ENCODE assay signal across 16 cellular contexts in genomic region chr4:76764251-76764650, GRCh38.
DNase-seq lines count a peak whose midpoint lies in the region; ATAC-seq and TF ChIP-seq lines count a peak whose summit lies in the region.
"Had no signal": no experiment of that assay in that cellular context is flagged by ENCODE, and none has a peak within 500 bp of the region (broad histone marks: within the 10 kb centered on the region; RNA-seq: fewer than 3 reads in every experiment).

No MANE protein-coding gene starts in this region.

- ATAC-seq in foreskin keratinocyte = no peak
- ATAC-seq in sciatic nerve = peak; percentile 74
- no peak for ATAC-seq in HG03571 (IDR thresholded peaks at IDR 0.05; ENCODE audit: unreplicated experiment)
- ATAC-seq: activated CD8-positive, alpha-beta T cell treated with anti-CD3 and anti-CD28 coated beads for 36 hours; Panc1; right cardiac atrium had no signal

- intact Hi-C loops in sciatic nerve (cut with DNase I) = no loop called here

- no peaks in the 10 kb centered on the region for H3K9me3 ChIP-seq in HEK293 (ENCODE audit: control insufficient read depth, insufficient read depth, low read depth, low read length)

- DNase-seq in astrocyte of the hippocampus (ENCODE audit: low read depth, low spot score) = peak; percentile 61
- peak in 1 of 2 donors; percentile 42 for DNase-seq in foreskin keratinocyte
- DNase-seq in sciatic nerve (ENCODE audit: low spot score) = no peak
- no peak for DNase-seq in T-helper 1 cell
- no peak for DNase-seq in effector CD4-positive, alpha-beta T cell
- no peak for DNase-seq in mucosa of gallbladder (ENCODE audit: low spot score)
- DNase-seq: activated CD8-positive, alpha-beta T cell treated with anti-CD3 and anti-CD28 coated beads for 36 hours; activated gamma-delta T cell treated with Interleukin-2 at 50 U/mL for 16 hours; CD8-positive, alpha-beta memory T cell; kidney; NCI-H1436; right cardiac atrium; substantia nigra had no signal

- H3K4me3 ChIP-seq in HEK293 (ENCODE audit: low read depth, low read length) = no peak overlapping the region

- H3K4me1 ChIP-seq in HEK293 (ENCODE audit: control insufficient read depth, insufficient read depth, low read length) = no peaks in the 10 kb centered on the region
- H3K4me1 ChIP-seq in foreskin keratinocyte = peaks cover 10% of the 10 kb centered on the region

- no peaks in the 10 kb centered on the region for H3K27me3 ChIP-seq in foreskin keratinocyte

- H3K36me3 ChIP-seq in HEK293 (ENCODE audit: control insufficient read depth in 2 of 2, insufficient read depth in 1 of 2, low read length in 2 of 2) = peaks cover 0 to 25% of the 10 kb centered on the region in 2 experiments; a peak in 1 of 3 replicates

- CTCF ChIA-PET in HEK293 (lab: Yijun Ruan, JAX) = interaction anchor here (0.7 to 1.3 kb wide), 4 partner anchors 9 to 245 kb away, joined by 3 to 5 read pairs (median 4); no protein-coding TSS in a partner anchor

- POLR2A ChIA-PET in HEK293 (lab: Yijun Ruan, JAX) = no interaction called here

- TF ChIP-seq CTCF in HEK293 (tag by site-specific recombination; IDR thresholded peaks at IDR 0.05) (no peak), foreskin keratinocyte (conservative IDR thresholded peaks at IDR 0.05) (no peak)

- H3K27ac ChIP-seq in HEK293 (ENCODE audit: extremely low read depth, low read depth, low read length) (no peak overlapping the region), foreskin keratinocyte (peak overlapping the region; percentile 4)

TF ChIP-seq in HEK293, 187 proteins besides CTCF, POLR2A, EP300 and RAD21:
- no peak for TF ChIP-seq EGR2 (tag by site-specific recombination; IDR thresholded peaks at IDR 0.05; ENCODE audit: low read depth)
- peak; percentile 7; the same call in 1 of the 2 replicates for TF ChIP-seq PRDM1 (tag by site-specific recombination; IDR thresholded peaks at IDR 0.05)
